ENCODE assay signal across 8 cellular contexts in the genomic region with DNA sequence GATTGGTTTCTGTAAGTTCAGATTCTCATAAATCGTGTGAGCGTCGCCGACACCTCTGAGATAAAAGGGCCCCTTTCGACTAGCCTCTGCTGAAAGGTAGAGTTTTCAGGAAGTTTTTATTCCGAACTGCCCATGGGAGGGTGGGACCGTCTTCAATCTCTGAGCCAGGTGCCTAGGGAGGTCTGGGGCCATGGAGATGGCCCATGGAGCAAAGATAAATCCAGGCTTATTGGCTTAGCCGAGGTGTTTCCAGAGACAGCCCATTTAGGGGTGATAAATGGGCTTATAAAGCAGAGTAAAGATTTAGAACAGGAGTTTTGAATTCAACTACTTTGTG.
DNase-seq lines count a peak whose midpoint lies in the region; TF ChIP-seq lines count a peak whose summit lies in the region.

No MANE protein-coding gene starts in this region.

- TF ChIP-seq CTCF in RWPE1 (conservative IDR thresholded peaks at IDR 0.05; ENCODE audit: low read depth): no peak
- TF ChIP-seq CTCF in foreskin fibroblast (IDR thresholded peaks at IDR 0.05; ENCODE audit: low read depth, low read length): no peak

- peak overlapping the region; percentile 91 for H3K4me3 ChIP-seq in GM08714 (ENCODE audit: low read length)
- peak overlapping the region; percentile 83 to 90 for H3K4me3 ChIP-seq in foreskin fibroblast (ENCODE audit: low read depth in 1 of 2, low read length in 2 of 2)
- H3K4me3 ChIP-seq in skin epidermis: peak overlapping the region; percentile 59 to 83 (median 71)

- peak overlapping the region; percentile 91 for H3K27ac ChIP-seq in RWPE1
- H3K27ac ChIP-seq in skin epidermis: peak overlapping the region in 20 of 21 experiments; percentile 50 to 91 (median 80)

- POLR2A ChIA-PET in HEK293T (lab: Yijun Ruan, JAX) (interaction anchor here (0.6 kb wide), 1 partner anchor 396 kb away, joined by 3 read pairs; no protein-coding TSS in a partner anchor), RWPE1 (lab: Yijun Ruan, JAX; ENCODE audit: low non-redundant PET) (no interaction called here)

- CTCF ChIA-PET in HEK293T (lab: Yijun Ruan, JAX): no interaction called here
- CTCF ChIA-PET in RWPE1 (lab: Yijun Ruan, JAX): no interaction called here

- DNase-seq in HEK293T (ENCODE audit: extremely low spot score) (peak; percentile 18), RWPE1 (ENCODE audit: low spot score) (peak; percentile 5), foreskin fibroblast (no peak), COR-L47 (lab: John Stamatoyannopoulos, UW) (no peak), NCI-H2107 treated with DMSO at 0.1 percent for 48 hours (lab: John Stamatoyannopoulos, UW; ENCODE audit: unreplicated experiment) (no peak)
- no peak for DNase-seq in NK-92 treated with Interleukin-12 subunit alpha and Interleukin-12 subunit beta, amount 100 ng/mL, for 24 hours (lab: John Stamatoyannopoulos, UW)

TF ChIP-seq in HEK293T, 16 proteins besides CTCF, POLR2A, EP300 and RAD21:
- TF ChIP-seq NFRKB (IDR thresholded peaks at IDR 0.05): no peak
- TF ChIP-seq L3MBTL2 (conservative IDR thresholded peaks at IDR 0.05): no peak
TF ChIP-seq in HEK293T: peak in this region for 0.

Comparison
In these comparisons a context has a peak if more than half of its experiments do, and no peak if none do; other contexts are left out.
1. DNase-seq: peak in HEK293T (single experiment) and RWPE1 (single experiment); none in foreskin fibroblast (0 of 2), COR-L47 (single experiment), NK-92 treated with Interleukin-12 subunit alpha and Interleukin-12 subunit beta, amount 100 ng/mL, for 24 hours (single experiment) and NCI-H2107 treated with DMSO at 0.1 percent for 48 hours (single experiment).
2. Peak in every context shown above with its lines, with median percentiles within 50 percentile points of each other: H3K4me3 ChIP-seq.